1 cellular context compared by ENCODE assay signal in genomic region chr2:45319683-45320082, GRCh38.
TF ChIP-seq lines count a peak whose summit lies in the region.

No MANE protein-coding gene starts in this region.

TF ChIP-seq in H1, 55 proteins besides CTCF, POLR2A, EP300 and RAD21 (continued from another document):
- no peak for TF ChIP-seq RFX5 (IDR thresholded peaks at IDR 0.05; ENCODE audit: borderline replicate concordance, low read depth, low read length)
